ENCODE assay signal across 1 cellular context in genomic region chr12:108616941-108617858, GRCh38.
TF ChIP-seq lines count a peak whose summit lies in the region.

No MANE protein-coding gene starts in this region.

TF ChIP-seq in K562, 482 proteins besides CTCF, POLR2A, EP300 and RAD21:
- no peak for TF ChIP-seq BRF1 (IDR thresholded peaks at IDR 0.05; ENCODE audit: borderline replicate concordance, extremely low read depth, insufficient read length)
- 0 out of 2 replicates have a peak, but pooled peaks have one; percentile 10 for TF ChIP-seq TFAP4 (CRISPR knock-in tag; IDR thresholded peaks at IDR 0.05; ENCODE audit: borderline replicate concordance)
- TF ChIP-seq HDAC2 (IDR thresholded peaks at IDR 0.05): 0 out of 2 replicates have a peak, but pooled peaks have one; percentile 33
- no peak for TF ChIP-seq GMEB1 (CRISPR knock-in tag; IDR thresholded peaks at IDR 0.05)
- TF ChIP-seq RBM25 (IDR thresholded peaks at IDR 0.05; ENCODE audit: low read depth, low read length, severe bottlenecking): peak; percentile 87
- peak; percentile 92 for TF ChIP-seq ADNP (tag; IDR thresholded peaks at IDR 0.05)
- TF ChIP-seq HDAC6 (IDR thresholded peaks at IDR 0.05; ENCODE audit: low read depth, low read length): no peak
- TF ChIP-seq CHD4 (IDR thresholded peaks at IDR 0.05; ENCODE audit: insufficient read depth, insufficient replicate concordance, low read depth, low read length, poor library complexity, severe bottlenecking): peak; percentile 28
- TF ChIP-seq HDAC3 (IDR thresholded peaks at IDR 0.05; ENCODE audit: borderline replicate concordance, partially characterized antibody): no peak
- TF ChIP-seq SMARCB1 (IDR thresholded peaks at IDR 0.05; ENCODE audit: insufficient read length, low read depth): no peak
- peak; percentile 24 to 74; a peak in 2 of 4 replicates for TF ChIP-seq KDM1A (IDR thresholded peaks at IDR 0.05)
- peak; percentile 88 for TF ChIP-seq BCOR (IDR thresholded peaks at IDR 0.05)
- TF ChIP-seq PTBP1 (IDR thresholded peaks at IDR 0.05; ENCODE audit: low read depth, low read length): 0 out of 2 replicates have a peak, but pooled peaks have one; percentile 58
- no peak for TF ChIP-seq TEAD2 (tag; IDR thresholded peaks at IDR 0.05)
TF ChIP-seq in K562: peak in this region for 8.
